7 cellular contexts compared by ENCODE assay signal in genomic region chr18:35038881-35039491, GRCh38. TPM values are rescaled to one million over a fixed set of nuclear protein-coding genes. Genes with fewer than 3 reads are reported as not detected.
DNase-seq lines count a peak whose midpoint lies in the region; ATAC-seq lines count a peak whose summit lies in the region.

No MANE protein-coding gene starts in this region.

- H3K9me3 ChIP-seq in T-helper 17 cell (ENCODE audit: control insufficient read depth, low read length, poor library complexity, severe bottlenecking), result no peaks in the 10 kb centered on the region

- peak; percentile 29 for ATAC-seq in GM19328 (IDR thresholded peaks at IDR 0.05; ENCODE audit: unreplicated experiment)
- peak; percentile 42 for ATAC-seq in HG03103 (IDR thresholded peaks at IDR 0.05; ENCODE audit: low read depth, unreplicated experiment)
- no peak for ATAC-seq in T-helper 17 cell
- peak; percentile 70 to 75 for ATAC-seq in stimulated activated naive B cell treated with anti-CD40 and anti-IgM and Interleukin-4, amounts not matched to agents 10 μg/mL and 1 μg/mL and 100 μg/mL, for 72 hours (replicated peaks)
- no peak for ATAC-seq in HG03457 (IDR thresholded peaks at IDR 0.05; ENCODE audit: unreplicated experiment)
- no peak for ATAC-seq in HG03439 (IDR thresholded peaks at IDR 0.05; ENCODE audit: unreplicated experiment)

- peaks cover 7% of the 10 kb centered on the region for H3K36me3 Mint-ChIP-seq in T-helper 17 cell (ENCODE audit: low read depth)
- peaks cover 0 to 6% of the 10 kb centered on the region in 2 donors for H3K36me3 Mint-ChIP-seq in stimulated activated naive B cell treated with anti-CD40 and anti-IgM and Interleukin-4, amounts not matched to agents 10 μg/mL and 1 μg/mL and 100 μg/mL, for 72 hours

- H3K9me3 Mint-ChIP-seq in stimulated activated naive B cell treated with anti-CD40 and anti-IgM and Interleukin-4, amounts not matched to agents 10 μg/mL and 1 μg/mL and 100 μg/mL, for 72 hours, result no peaks in the 10 kb centered on the region

- H3K27me3 Mint-ChIP-seq in T-helper 17 cell, result no peaks in the 10 kb centered on the region
- no peaks in the 10 kb centered on the region for H3K27me3 Mint-ChIP-seq in stimulated activated naive B cell treated with anti-CD40 and anti-IgM and Interleukin-4, amounts not matched to agents 10 μg/mL and 1 μg/mL and 100 μg/mL, for 72 hours

- peak overlapping the region; percentile 97 for H3K27ac Mint-ChIP-seq in T-helper 17 cell
- peak overlapping the region; percentile 93 for H3K27ac Mint-ChIP-seq in stimulated activated naive B cell treated with anti-CD40 and anti-IgM and Interleukin-4, amounts not matched to agents 10 μg/mL and 1 μg/mL and 100 μg/mL, for 72 hours

- DNase-seq in T-helper 17 cell, result no peak
- DNase-seq in stimulated activated naive B cell treated with anti-CD40 and anti-IgM and Interleukin-4, amounts not matched to agents 10 μg/mL and 1 μg/mL and 100 μg/mL, for 72 hours, result no peak
- DNase-seq in putamen (ENCODE audit: low spot score), result no peak

- no peak overlapping the region for H3K4me3 Mint-ChIP-seq in T-helper 17 cell
- H3K4me3 Mint-ChIP-seq in stimulated activated naive B cell treated with anti-CD40 and anti-IgM and Interleukin-4, amounts not matched to agents 10 μg/mL and 1 μg/mL and 100 μg/mL, for 72 hours, result peak overlapping the region; percentile 57 to 58

- peaks cover 34% of the 10 kb centered on the region for H3K4me1 Mint-ChIP-seq in T-helper 17 cell
- peaks cover 33 to 47% of the 10 kb centered on the region in 2 donors for H3K4me1 Mint-ChIP-seq in stimulated activated naive B cell treated with anti-CD40 and anti-IgM and Interleukin-4, amounts not matched to agents 10 μg/mL and 1 μg/mL and 100 μg/mL, for 72 hours

RNA-seq across cellular contexts. Expression of gene MAPRE2, which starts 2.2 kb away (rescaled TPM):
- 100 to 1,000 TPM in 1 of 2 donors, 10 to 100 TPM in 1; 91.4 to 111 TPM for total RNA-seq in T-helper 17 cell

Comparison
In these comparisons a context has a peak if more than half of its experiments do, and no peak if none do; other contexts are left out.
1. ATAC-seq: peak in GM19328 (single experiment), HG03103 (single experiment) and stimulated activated naive B cell treated with anti-CD40 and anti-IgM and Interleukin-4, amounts not matched to agents 10 μg/mL and 1 μg/mL and 100 μg/mL, for 72 hours (2 of 2); none in T-helper 17 cell (single experiment), HG03457 (single experiment) and HG03439 (single experiment).